In genomic region chr4:138977525-138977924, GRCh38 we compare ENCODE assay signal across 8 cellular contexts. TPM values are rescaled to one million over a fixed set of nuclear protein-coding genes. Genes with fewer than 3 reads are reported as not detected.
DNase-seq lines count a peak whose midpoint lies in the region; ATAC-seq lines count a peak whose summit lies in the region.

No MANE protein-coding gene starts in this region.

- ATAC-seq in GM18508 (IDR thresholded peaks at IDR 0.05; ENCODE audit: insufficient read depth, unreplicated experiment) = peak; percentile 95
- peak; percentile 93 for ATAC-seq in GM21619 (IDR thresholded peaks at IDR 0.05; ENCODE audit: unreplicated experiment)
- peak; percentile 97 for ATAC-seq in HG03432 (IDR thresholded peaks at IDR 0.05; ENCODE audit: unreplicated experiment)
- peak; percentile 17 for ATAC-seq in esophagus mucosa

- DNase-seq in COLO829 (ENCODE audit: low spot score) = no peak
- no peak for DNase-seq in GM19240 (ENCODE audit: insufficient read length, low spot score)
- no peak for DNase-seq in activated naive CD4-positive, alpha-beta T cell treated with Interleukin-2 at 50 U/mL for 16 hours
- no peak for DNase-seq in NCI-H2171 treated with DMSO at 0.1 percent for 48 hours (lab: John Stamatoyannopoulos, UW)

RNA-seq across cellular contexts. Expression of gene NOCT, which starts 38.1 kb away (rescaled TPM):
- 11.2 TPM for total RNA-seq in esophagus mucosa

Comparison
In these comparisons a context has a peak if more than half of its experiments do, and no peak if none do; other contexts are left out.
1. ATAC-seq: peak in every context shown above with its lines; median percentile 97 in HG03432; 95 in GM18508; 93 in GM21619; 17 in esophagus mucosa.